ENCODE assay signal across 9 cellular contexts in genomic region chr13:80436571-80437169, GRCh38.
A peak's percentile ranks its signal among the peaks of the same experiment; 100 is the strongest.
DNase-seq lines count a peak whose midpoint lies in the region; ATAC-seq and TF ChIP-seq lines count a peak whose summit lies in the region.
"Had no signal": no experiment of that assay in that cellular context is flagged by ENCODE, and none has a peak within 500 bp of the region (broad histone marks: within the 10 kb centered on the region; RNA-seq: fewer than 3 reads in every experiment).

No MANE protein-coding gene starts in this region.

- H3K9ac ChIP-seq in BLaER1 treated with 17β-estradiol and CSF1 and Interleukin-3, amounts not matched to agents 10 nM and 100 nM, result no peak overlapping the region

- H3K9me3 ChIP-seq in BLaER1 treated with 17β-estradiol and CSF1 and Interleukin-3, amounts not matched to agents 10 nM and 100 nM (replicated peaks in 1 of 11), result peaks cover 0 to 22% (median 12%) of the 10 kb centered on the region in 11 experiments; a peak in 20 of 22 replicates
- H3K9me3 ChIP-seq in ascending aorta (no peaks in the 10 kb centered on the region), left ventricle myocardium inferior (replicated peaks) (peaks cover 4% of the 10 kb centered on the region)

- DNase-seq in ascending aorta (ENCODE audit: low spot score in 2 of 2) (no peak), left ventricle myocardium inferior (no peak), skeletal muscle cell (ENCODE audit: low read depth) (peak; percentile 73), Ammon's horn (ENCODE audit: low spot score) (no peak), NCI-H1105 (lab: John Stamatoyannopoulos, UW) (no peak)
- no peak for DNase-seq in stimulated activated naive B cell treated with anti-CD40 and anti-IgM and Interleukin-4, amounts not matched to agents 10 μg/mL and 1 μg/mL and 100 μg/mL, for 72 hours

- peaks cover 0 to 8% (median 0%) of the 10 kb centered on the region in 11 experiments; a peak in 1 of 22 replicates for H3K27me3 ChIP-seq in BLaER1 treated with 17β-estradiol and CSF1 and Interleukin-3, amounts not matched to agents 10 nM and 100 nM
- H3K27me3 ChIP-seq in ascending aorta (no peaks in the 10 kb centered on the region), left ventricle myocardium inferior (ENCODE audit: low read depth) (no peaks in the 10 kb centered on the region)

- no peaks in the 10 kb centered on the region for H3K36me3 ChIP-seq in BLaER1 treated with 17β-estradiol and CSF1 and Interleukin-3, amounts not matched to agents 10 nM and 100 nM
- H3K36me3 ChIP-seq in ascending aorta (no peaks in the 10 kb centered on the region), left ventricle myocardium inferior (no peaks in the 10 kb centered on the region)

- H3K4me3 Mint-ChIP-seq in stimulated activated naive B cell treated with anti-CD40 and anti-IgM and Interleukin-4, amounts not matched to agents 10 μg/mL and 1 μg/mL and 100 μg/mL, for 72 hours, result no peak overlapping the region

- ATAC-seq in HG02840 (IDR thresholded peaks at IDR 0.05; ENCODE audit: low FRiP score, unreplicated experiment), result no peak
- ATAC-seq in stimulated activated naive B cell treated with anti-CD40 and anti-IgM and Interleukin-4, amounts not matched to agents 10 μg/mL and 1 μg/mL and 100 μg/mL, for 72 hours (replicated peaks), result no peak
- ATAC-seq: activated naive CD4-positive, alpha-beta T cell treated with anti-CD3 and anti-CD28 coated beads, Interleukin-2, amount 50 U/mL, for 72 hours had no signal

- H3K4me3 ChIP-seq in BLaER1 treated with 17β-estradiol and CSF1 and Interleukin-3, amounts not matched to agents 10 nM and 100 nM, result no peak overlapping the region
- H3K4me3 ChIP-seq in ascending aorta (no peak overlapping the region), left ventricle myocardium inferior (no peak overlapping the region), skeletal muscle cell (ENCODE audit: low read depth, low read length) (no peak overlapping the region)

- TF ChIP-seq CTCF in ascending aorta (IDR thresholded peaks at IDR 0.05), result no peak
- no peak for TF ChIP-seq CTCF in left ventricle myocardium inferior (IDR thresholded peaks at IDR 0.05; ENCODE audit: borderline replicate concordance)

- H4K20me1 ChIP-seq in BLaER1 treated with 17β-estradiol and CSF1 and Interleukin-3, amounts not matched to agents 10 nM and 100 nM, result no peaks in the 10 kb centered on the region

- H3K4me1 ChIP-seq in BLaER1 treated with 17β-estradiol and CSF1 and Interleukin-3, amounts not matched to agents 10 nM and 100 nM, result peaks cover 9 to 22% (median 15%) of the 10 kb centered on the region in 10 experiments; a peak in 19 of 20 replicates
- H3K4me1 ChIP-seq in ascending aorta (peaks cover 0 to 5% of the 10 kb centered on the region in 2 donors), left ventricle myocardium inferior (peaks cover 19% of the 10 kb centered on the region)

- H3K36me3 Mint-ChIP-seq in stimulated activated naive B cell treated with anti-CD40 and anti-IgM and Interleukin-4, amounts not matched to agents 10 μg/mL and 1 μg/mL and 100 μg/mL, for 72 hours, result peaks cover 0 to 2% of the 10 kb centered on the region in 2 donors
- H3K36me3 Mint-ChIP-seq: activated naive CD4-positive, alpha-beta T cell treated with anti-CD3 and anti-CD28 coated beads, Interleukin-2, amount 50 U/mL, for 72 hours had no signal

- H3K27ac ChIP-seq in BLaER1 treated with 17β-estradiol and CSF1 and Interleukin-3, amounts not matched to agents 10 nM and 100 nM, result no peak overlapping the region; a peak in 1 of 22 replicates
- peak overlapping the region; percentile 33 to 60 for H3K27ac ChIP-seq in ascending aorta
- H3K27ac ChIP-seq in left ventricle myocardium inferior (replicated peaks), result peak overlapping the region; percentile 79

- no peak overlapping the region for H3K27ac Mint-ChIP-seq in stimulated activated naive B cell treated with anti-CD40 and anti-IgM and Interleukin-4, amounts not matched to agents 10 μg/mL and 1 μg/mL and 100 μg/mL, for 72 hours
- H3K27ac Mint-ChIP-seq: activated naive CD4-positive, alpha-beta T cell treated with anti-CD3 and anti-CD28 coated beads, Interleukin-2, amount 50 U/mL, for 72 hours had no signal

- peaks cover under 1 to 1% of the 10 kb centered on the region in 2 donors for H3K9me3 Mint-ChIP-seq in stimulated activated naive B cell treated with anti-CD40 and anti-IgM and Interleukin-4, amounts not matched to agents 10 μg/mL and 1 μg/mL and 100 μg/mL, for 72 hours

- H3K4me2 ChIP-seq in BLaER1 treated with 17β-estradiol and CSF1 and Interleukin-3, amounts not matched to agents 10 nM and 100 nM, result peak overlapping the region in 8 of 11 experiments; percentile 3 to 37 (median 22); a peak in 10 of 22 replicates

- intact Hi-C loops in ascending aorta (cut with DNase I), result no loop called here
- intact Hi-C loops in left ventricle myocardium inferior (cut with micrococcal nuclease), result no loop called here

- no peaks in the 10 kb centered on the region for H3K27me3 Mint-ChIP-seq in stimulated activated naive B cell treated with anti-CD40 and anti-IgM and Interleukin-4, amounts not matched to agents 10 μg/mL and 1 μg/mL and 100 μg/mL, for 72 hours

- H3K4me1 Mint-ChIP-seq in stimulated activated naive B cell treated with anti-CD40 and anti-IgM and Interleukin-4, amounts not matched to agents 10 μg/mL and 1 μg/mL and 100 μg/mL, for 72 hours, result peaks cover 3 to 21% of the 10 kb centered on the region in 2 donors

Comparison
In these comparisons a context has a peak if more than half of its experiments do, and no peak if none do; other contexts are left out.
1. H3K27ac ChIP-seq: peak in ascending aorta (2 of 2) and left ventricle myocardium inferior (single experiment); none in BLaER1 treated with 17β-estradiol and CSF1 and Interleukin-3, amounts not matched to agents 10 nM and 100 nM (0 of 11).